Comparison of ENCODE assay signal across 15 cellular contexts in genomic region chr12:20350495-20350894, GRCh38.
A peak's percentile ranks its signal among the peaks of the same experiment; 100 is the strongest.
DNase-seq lines count a peak whose midpoint lies in the region; ATAC-seq and TF ChIP-seq lines count a peak whose summit lies in the region.
"Had no signal": no experiment of that assay in that cellular context is flagged by ENCODE, and none has a peak within 500 bp of the region (broad histone marks: within the 10 kb centered on the region; RNA-seq: fewer than 3 reads in every experiment).

No MANE protein-coding gene starts in this region.

- no peak for ATAC-seq in GM19455 (IDR thresholded peaks at IDR 0.05; ENCODE audit: unreplicated experiment)
- no peak for ATAC-seq in GM18868 (IDR thresholded peaks at IDR 0.05; ENCODE audit: unreplicated experiment)
- ATAC-seq: foreskin keratinocyte had no signal

- no peak for TF ChIP-seq CTCF in retinal pigment epithelial cell (conservative IDR thresholded peaks at IDR 0.05; ENCODE audit: low read depth, low read length)

- H3K9ac ChIP-seq in adipocyte (ENCODE audit: low read length) = peak overlapping the region; percentile 55
- H3K9ac ChIP-seq: parathyroid adenoma had no signal

- DNase-seq in ELR (ENCODE audit: low read depth) = peak; percentile 49
- DNase-seq in adipocyte (ENCODE audit: low read depth) = peak; percentile 73
- DNase-seq in fibroblast of peridontal ligament (ENCODE audit: extremely low read depth) = peak; percentile 81
- DNase-seq in retinal pigment epithelial cell (ENCODE audit: low read depth) = peak; percentile 21
- DNase-seq in effector CD4-positive, alpha-beta T cell = no peak
- DNase-seq in NCI-H1930 (lab: John Stamatoyannopoulos, UW) = no peak
- DNase-seq: activated CD4-positive, alpha-beta T cell treated with anti-CD3 and anti-CD28 coated beads for 4 hours; foreskin keratinocyte; immature natural killer cell; midbrain; NCI-H2029 treated with DMSO at 0.1 percent for 48 hours; NCI-H82 had no signal

- H3K4me3 ChIP-seq in adipocyte (ENCODE audit: low read length) (peak overlapping the region; percentile 68), retinal pigment epithelial cell (ENCODE audit: low read length) (no peak overlapping the region)

- no peaks in the 10 kb centered on the region for H3K9me3 ChIP-seq in adipocyte (ENCODE audit: control insufficient read depth, low read length)

- H3K36me3 ChIP-seq in adipocyte (ENCODE audit: control insufficient read depth, insufficient read depth, low read length, severe bottlenecking) = no peaks in the 10 kb centered on the region

- no peaks in the 10 kb centered on the region for H3K27me3 ChIP-seq in adipocyte (replicated peaks; ENCODE audit: control insufficient read depth, insufficient read depth, low read length)
- H3K27me3 ChIP-seq: foreskin keratinocyte had no signal

- H3K4me1 ChIP-seq in adipocyte (ENCODE audit: control insufficient read depth, insufficient read depth, low read length) = peaks cover 21% of the 10 kb centered on the region
- H3K4me1 ChIP-seq: foreskin keratinocyte, parathyroid adenoma had no signal

Comparison
In these comparisons a context has a peak if more than half of its experiments do, and no peak if none do; other contexts are left out.
1. DNase-seq: peak in ELR (single experiment), adipocyte (single experiment), fibroblast of peridontal ligament (single experiment) and retinal pigment epithelial cell (single experiment); none in effector CD4-positive, alpha-beta T cell (single experiment) and NCI-H1930 (0 of 2).